8 cellular contexts compared by ENCODE assay signal in genomic region chr1:167629681-167630567, GRCh38. TPM values are rescaled to one million over a fixed set of nuclear protein-coding genes. Genes with fewer than 3 reads are reported as not detected.
A peak's percentile ranks its signal among the peaks of the same experiment; 100 is the strongest.
DNase-seq lines count a peak whose midpoint lies in the region; ATAC-seq, FAIRE-seq and TF ChIP-seq lines count a peak whose summit lies in the region.

Gene RCSD1 (plus strand): TSS chr1:167630232. CDS start chr1:167630424, 192 bp downstream.

- H3K27ac ChIP-seq in thoracic aorta, result peak within 1 kb of the TSS in 1 of 2 donors; percentile 71

- H3K4me3 ChIP-seq in epithelial cell of proximal tubule (ENCODE audit: low read depth, low read length) (peak within 1 kb of the TSS; percentile 49), thoracic aorta (peak within 1 kb of the TSS; percentile 90)

- peaks cover 7 to 30% of the 10 kb centered on the region in 2 donors for H3K4me1 ChIP-seq in thoracic aorta (ENCODE audit: control insufficient read depth in 1 of 2, low read depth in 2 of 2)

- TF ChIP-seq CTCF in epithelial cell of proximal tubule (conservative IDR thresholded peaks at IDR 0.05; ENCODE audit: low read depth, low read length) (no peak), thoracic aorta (IDR thresholded peaks at IDR 0.05) (no peak)

- H3K27ac Mint-ChIP-seq in naive thymus-derived CD8-positive, alpha-beta T cell, result peak within 1 kb of the TSS; percentile 56 to 100 (median 98)

- H3K27me3 Mint-ChIP-seq in naive thymus-derived CD8-positive, alpha-beta T cell, result no peaks in the 10 kb centered on the region

- peaks cover 39 to 90% (median 80%) of the 10 kb centered on the region in 4 donors for H3K4me1 Mint-ChIP-seq in naive thymus-derived CD8-positive, alpha-beta T cell

- peaks cover 0 to 10% (median 2%) of the 10 kb centered on the region in 9 donors for H3K9me3 Mint-ChIP-seq in naive thymus-derived CD8-positive, alpha-beta T cell

- TF ChIP-seq POLR2A in GM12892 (IDR thresholded peaks at IDR 0.05; ENCODE audit: low read depth, low read length), result peak; percentile 78

- peak within 1 kb of the TSS; percentile 90 to 99 (median 96) for H3K4me3 Mint-ChIP-seq in naive thymus-derived CD8-positive, alpha-beta T cell

- FAIRE-seq in GM12892 (lab: Jason Lieb, UNC), result peak; percentile 87

- POLR2A ChIA-PET in naive thymus-derived CD8-positive, alpha-beta T cell (lab: Charles Lee), result interaction anchor here (1.1 to 15.9 kb wide), 8 partner anchors 8 to 409 kb away, joined by 3 to 315 read pairs (median 22); partner anchors contain the start of genes CD247 and POU2F1

- no peaks in the 10 kb centered on the region for H3K27me3 ChIP-seq in thoracic aorta (replicated peaks; ENCODE audit: insufficient read depth)

- H3K36me3 ChIP-seq in thoracic aorta, result no peaks in the 10 kb centered on the region

- H3K36me3 Mint-ChIP-seq in naive thymus-derived CD8-positive, alpha-beta T cell, result peaks cover 12 to 24% (median 20%) of the 10 kb centered on the region in 3 donors

- peak; percentile 15 to 17 for ATAC-seq in naive thymus-derived CD8-positive, alpha-beta T cell
- ATAC-seq in thoracic aorta (ENCODE audit: insufficient number of reproducible peaks, low FRiP score, low read depth) (no peak), GM21381 (IDR thresholded peaks at IDR 0.05; ENCODE audit: unreplicated experiment) (no peak)

- no peaks in the 10 kb centered on the region for H3K9me3 ChIP-seq in thoracic aorta

- DNase-seq in GM12892 (ENCODE audit: insufficient read length), result peak; percentile 67
- peak; percentile 44 to 50 for DNase-seq in Kasumi-1 (lab: John Stamatoyannopoulos, UW)
- peak in 2 of 3 experiments; percentile 28 to 53 for DNase-seq in activated CD8-positive, alpha-beta memory T cell treated with anti-CD3 and anti-CD28 coated beads for 48 hours (ENCODE audit: low read depth in 2 of 3, low spot score in 2 of 3)
- DNase-seq in epithelial cell of proximal tubule (ENCODE audit: low read depth), result no peak
- DNase-seq in naive thymus-derived CD8-positive, alpha-beta T cell, result peak in 8 of 10 donors; percentile 33 to 70 (median 46)
- DNase-seq in thoracic aorta (ENCODE audit: low spot score), result no peak
- DNase-seq in KG1 (lab: John Stamatoyannopoulos, UW), result no peak

RNA-seq across cellular contexts. Expression of gene RCSD1, which starts in this region (rescaled TPM):
- 68.5 TPM for polyA plus RNA-seq in GM12892 (2012; ENCODE audit: missing spikeins)
- total RNA-seq in epithelial cell of proximal tubule (not detected in 2 replicates), thoracic aorta (10 to 100 TPM; 11.1 to 11.9 TPM)
- 100 to 1,000 TPM; 149 to 156 TPM for total RNA-seq in naive thymus-derived CD8-positive, alpha-beta T cell
- polyA plus RNA-seq in naive thymus-derived CD8-positive, alpha-beta T cell, result 100 to 1,000 TPM; 121 to 132 (median 124) TPM

Comparison
In these comparisons a context has a peak if more than half of its experiments do, and no peak if none do; other contexts are left out.
1. RNA of gene RCSD1 (total RNA-seq): 149 to 156 TPM in naive thymus-derived CD8-positive, alpha-beta T cell and 11.1 to 11.9 TPM in thoracic aorta; not detected in epithelial cell of proximal tubule; every median in the first group is over 10 times any median in the second.
2. RNA of gene RCSD1 (total RNA-seq): 149 to 156 TPM in naive thymus-derived CD8-positive, alpha-beta T cell; 11.1 to 11.9 TPM in thoracic aorta; every median in the first group is over 10 times any median in the second.
3. DNase-seq: peak in GM12892 (single experiment), Kasumi-1 (2 of 2), activated CD8-positive, alpha-beta memory T cell treated with anti-CD3 and anti-CD28 coated beads for 48 hours (2 of 3) and naive thymus-derived CD8-positive, alpha-beta T cell (8 of 10); none in epithelial cell of proximal tubule (single experiment), thoracic aorta (single experiment) and KG1 (single experiment).
4. ATAC-seq: peak in naive thymus-derived CD8-positive, alpha-beta T cell (2 of 2); none in thoracic aorta (single experiment) and GM21381 (single experiment).